ENCODE assay signal across 1 cellular context in the genomic region with DNA sequence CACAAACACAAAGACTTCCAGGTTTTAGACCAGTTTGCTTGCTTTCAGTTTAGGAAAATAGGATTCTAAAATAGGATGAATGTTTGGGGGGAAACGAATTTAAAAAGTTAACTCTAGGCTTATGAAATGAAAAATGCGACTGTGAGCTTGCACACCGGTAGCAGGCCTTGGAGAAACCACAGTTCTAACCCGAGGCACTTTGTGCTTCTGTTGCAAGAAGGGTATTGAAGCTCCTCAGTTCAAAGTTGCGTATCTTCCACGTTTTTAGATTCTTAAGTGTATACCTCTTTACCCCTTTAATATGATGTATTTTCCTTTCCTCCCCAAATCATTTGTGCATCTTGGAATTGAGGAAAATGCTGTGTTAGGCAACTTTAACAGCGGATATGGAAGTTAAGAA.
TF ChIP-seq lines count a peak whose summit lies in the region.

No MANE protein-coding gene starts in this region.

TF ChIP-seq in H1, 55 proteins besides CTCF, POLR2A, EP300 and RAD21 (continued from another document):
- 0 out of 2 replicates have a peak, but pooled peaks have one; percentile 14 for TF ChIP-seq TAF1 (IDR thresholded peaks at IDR 0.05; ENCODE audit: low read depth, low read length)
